1 cellular context compared by ENCODE assay signal in genomic region chr13:77696863-77697207, GRCh38.
TF ChIP-seq lines count a peak whose summit lies in the region.

No MANE protein-coding gene starts in this region.

TF ChIP-seq in SK-N-SH, 30 proteins besides CTCF, POLR2A, EP300 and RAD21 (continued from another document):
- TF ChIP-seq FOSL2 (IDR thresholded peaks at IDR 0.05; ENCODE audit: borderline replicate concordance, low read depth) (no peak), MEF2A (IDR thresholded peaks at IDR 0.05; ENCODE audit: borderline replicate concordance, low read depth) (no peak)
